Comparison of ENCODE assay signal across 15 cellular contexts in genomic region chr5:132772291-132773070, GRCh38. TPM values are rescaled to one million over a fixed set of nuclear protein-coding genes. Genes with fewer than 3 reads are reported as not detected.
A peak's percentile ranks its signal among the peaks of the same experiment; 100 is the strongest.
DNase-seq lines count a peak whose midpoint lies in the region; ATAC-seq and TF ChIP-seq lines count a peak whose summit lies in the region.
"Had no signal": no experiment of that assay in that cellular context is flagged by ENCODE, and none has a peak within 500 bp of the region (broad histone marks: within the 10 kb centered on the region; RNA-seq: fewer than 3 reads in every experiment).

No MANE protein-coding gene starts in this region.

- H3K4me3 ChIP-seq in parathyroid adenoma (ENCODE audit: low read depth, low read length): no peak overlapping the region
- H3K4me3 ChIP-seq in upper lobe of right lung: no peak overlapping the region

- H2AFZ ChIP-seq in parathyroid adenoma: no peak overlapping the region

- peaks cover 33% of the 10 kb centered on the region for H3K4me1 ChIP-seq in parathyroid adenoma
- H3K4me1 ChIP-seq in upper lobe of right lung: peaks cover 47% of the 10 kb centered on the region

- H3K27me3 ChIP-seq in parathyroid adenoma (ENCODE audit: control insufficient read depth, insufficient read depth, low read length) (no peaks in the 10 kb centered on the region), upper lobe of right lung (no peaks in the 10 kb centered on the region)

- no peaks in the 10 kb centered on the region for H3K36me3 ChIP-seq in parathyroid adenoma (ENCODE audit: control insufficient read depth, insufficient read depth, low read length)
- H3K36me3 ChIP-seq in upper lobe of right lung: no peaks in the 10 kb centered on the region

- H3K79me2 ChIP-seq in parathyroid adenoma: peaks cover 25% of the 10 kb centered on the region

- H3K9me3 ChIP-seq in parathyroid adenoma (ENCODE audit: control insufficient read depth, low read length) (no peaks in the 10 kb centered on the region), upper lobe of right lung (no peaks in the 10 kb centered on the region)

- H3K4me2 ChIP-seq in parathyroid adenoma (ENCODE audit: low read length): no peak overlapping the region

- ATAC-seq in left ventricle myocardium superior: peak; percentile 21
- no peak for ATAC-seq in upper lobe of right lung
- ATAC-seq in GM21381 (IDR thresholded peaks at IDR 0.05; ENCODE audit: unreplicated experiment): no peak
- ATAC-seq: activated CD8-positive, alpha-beta T cell treated with anti-CD3 and anti-CD28 coated beads, Interleukin-2, amount 10 ng/mL, durations not matched to agents 7 days and 5 days had no signal

- no peak for TF ChIP-seq CTCF in parathyroid adenoma (IDR thresholded peaks at IDR 0.05)
- TF ChIP-seq CTCF in upper lobe of right lung (IDR thresholded peaks at IDR 0.05): no peak

- DNase-seq in activated effector memory CD4-positive, alpha-beta T cell treated with anti-CD3 and anti-CD28 coated beads, Interleukin-2, amount 50 U/mL, for 16 hours: peak; percentile 45
- DNase-seq in activated effector memory CD4-positive, alpha-beta T cell treated with Interleukin-2 at 50 U/mL for 16 hours: no peak
- DNase-seq in left ventricle myocardium superior: no peak
- no peak for DNase-seq in upper lobe of right lung
- DNase-seq in NCI-H1930 (lab: John Stamatoyannopoulos, UW): no peak
- no peak for DNase-seq in DMS79 treated with DMSO at 0.1 percent for 48 hours (lab: John Stamatoyannopoulos, UW)
- DNase-seq: 8988T; activated CD8-positive, alpha-beta T cell treated with anti-CD3 and anti-CD28 coated beads, Interleukin-2, amount 10 ng/mL, durations not matched to agents 7 days and 5 days; activated gamma-delta T cell treated with Interleukin-2 at 50 U/mL for 16 hours; effector memory CD4-positive, alpha-beta T cell; Karpas-422; NCI-H1105 treated with DMSO at 0.1 percent for 48 hours; NCI-H2171 had no signal

- intact Hi-C loops in left ventricle myocardium superior (cut with micrococcal nuclease) (no loop called here), upper lobe of right lung (cut with DNase I) (no loop called here)

- H3K9ac ChIP-seq in parathyroid adenoma: no peak overlapping the region

- H3K27ac ChIP-seq in parathyroid adenoma (peak overlapping the region; percentile 2), upper lobe of right lung (peak overlapping the region; percentile 51)

RNA-seq across cellular contexts. Expression of gene SEPTIN8, which starts 4.6 kb away (rescaled TPM):
- 30.4 TPM for total RNA-seq in left ventricle myocardium superior
- 42.6 TPM for total RNA-seq in upper lobe of right lung

RNA-seq across cellular contexts. Expression of gene CCNI2, which starts 25.3 kb away (rescaled TPM):
- total RNA-seq in left ventricle myocardium superior (0.10 TPM), upper lobe of right lung (0.55 TPM)

RNA-seq across cellular contexts. Expression of gene KIF3A, which starts 35.1 kb away (rescaled TPM):
- 12.4 TPM for total RNA-seq in left ventricle myocardium superior
- 10.5 TPM for total RNA-seq in upper lobe of right lung

RNA-seq across cellular contexts. Expression of gene SOWAHA, which starts 40.6 kb away (rescaled TPM):
- total RNA-seq in left ventricle myocardium superior (0.17 TPM), upper lobe of right lung (not detected)
- total RNA-seq: activated CD8-positive, alpha-beta T cell treated with anti-CD3 and anti-CD28 coated beads, Interleukin-2, amount 10 ng/mL, durations not matched to agents 7 days and 5 days had no signal

RNA-seq across cellular contexts. Expression of gene SHROOM1, which starts 58.0 kb away (rescaled TPM):
- total RNA-seq in left ventricle myocardium superior (5.7 TPM), upper lobe of right lung (24.2 TPM)
